ENCODE assay signal across 18 cellular contexts in genomic region chr18:60485207-60485606, GRCh38.
DNase-seq lines count a peak whose midpoint lies in the region; ATAC-seq and TF ChIP-seq lines count a peak whose summit lies in the region.
"Had no signal": no experiment of that assay in that cellular context is flagged by ENCODE, and none has a peak within 500 bp of the region (broad histone marks: within the 10 kb centered on the region; RNA-seq: fewer than 3 reads in every experiment).

No MANE protein-coding gene starts in this region.

- no peak overlapping the region for H3K4me3 ChIP-seq in AG04449 (ENCODE audit: low read depth, low read length)
- H3K4me3 ChIP-seq: SJSA1 had no signal

- ATAC-seq in left lobe of liver = no peak

- POLR2A ChIA-PET in AG04449 (lab: Yijun Ruan, JAX) = no interaction called here

- CTCF ChIA-PET in AG04449 (lab: Yijun Ruan, JAX) = interaction anchor here (1.2 to 1.4 kb wide), 2 partner anchors 21 to 489 kb away, joined by 4 read pairs; no protein-coding TSS in a partner anchor

- peak; percentile 19 for DNase-seq in AG04449 (ENCODE audit: low read depth, low spot score)
- peak; percentile 43 for DNase-seq in HT1080 (ENCODE audit: low read depth)
- peak; percentile 42 for DNase-seq in astrocyte of the hippocampus (ENCODE audit: low read depth, low spot score)
- peak; percentile 53 for DNase-seq in glomerular visceral epithelial cell (ENCODE audit: extremely low spot score)
- no peak for DNase-seq in NCI-H526 treated with DMSO at 0.1 percent for 48 hours (lab: John Stamatoyannopoulos, UW)
- no peak for DNase-seq in cerebellum (ENCODE audit: low spot score)
- no peak for DNase-seq in left lobe of liver (ENCODE audit: low spot score)
- DNase-seq in AML-193 (lab: John Stamatoyannopoulos, UW) = no peak
- DNase-seq: 8988T; CD4-positive, alpha-beta memory T cell; DND-41; GOT3; NCI-H1436; NCI-H2029 treated with DMSO at 0.1 percent for 48 hours; NCI-H2227 treated with DMSO at 0.1 percent for 48 hours; NCI-H524 treated with DMSO at 0.1 percent for 48 hours; RPMI8226 had no signal

- no peak for TF ChIP-seq CTCF in AG04449 (IDR thresholded peaks at IDR 0.05; ENCODE audit: insufficient read depth, low read length, missing control alignments)

Comparison
In these comparisons a context has a peak if more than half of its experiments do, and no peak if none do; other contexts are left out.
1. DNase-seq: peak in AG04449 (single experiment), HT1080 (single experiment), astrocyte of the hippocampus (single experiment) and glomerular visceral epithelial cell (single experiment); none in NCI-H526 treated with DMSO at 0.1 percent for 48 hours (single experiment), cerebellum (single experiment), left lobe of liver (single experiment) and AML-193 (0 of 2).